Comparison of ENCODE assay signal across 28 cellular contexts in genomic region chr3:14772533-14773138, GRCh38. TPM values are rescaled to one million over a fixed set of nuclear protein-coding genes. Genes with fewer than 3 reads are reported as not detected.
DNase-seq lines count a peak whose midpoint lies in the region; ATAC-seq and TF ChIP-seq lines count a peak whose summit lies in the region.
"Had no signal": no experiment of that assay in that cellular context is flagged by ENCODE, and none has a peak within 500 bp of the region (broad histone marks: within the 10 kb centered on the region; RNA-seq: fewer than 3 reads in every experiment).

No MANE protein-coding gene starts in this region.

- H4K5ac ChIP-seq in mesendoderm (ENCODE audit: low read length): no peak overlapping the region

- no peak overlapping the region for H3K4me3 Mint-ChIP-seq in central memory CD8-positive, alpha-beta T cell
- H3K4me3 Mint-ChIP-seq in activated naive CD8-positive, alpha-beta T cell treated with anti-CD3 and anti-CD28 coated beads for 36 hours: no peak overlapping the region
- H3K4me3 Mint-ChIP-seq: activated CD4-positive, alpha-beta T cell treated with anti-CD3 and anti-CD28 coated beads, Interleukin-2, amount 10 ng/mL, durations not matched to agents 7 days and 5 days; neural progenitor cell had no signal

- WGBS in mesendoderm (ENCODE audit: extremely low coverage, insufficient coverage, low lambda C conversion rate): no CpG with 5 or more reads among the region's 16 CpGs

- H3K23ac ChIP-seq in mesendoderm (ENCODE audit: low read length): no peak overlapping the region

- no peak overlapping the region for H4K8ac ChIP-seq in mesendoderm (ENCODE audit: low read depth, low read length)

- no peaks in the 10 kb centered on the region for H3K27me3 ChIP-seq in right atrium auricular region
- H3K27me3 ChIP-seq in mesendoderm (ENCODE audit: insufficient read depth, low read length, poor library complexity): no peaks in the 10 kb centered on the region
- H3K27me3 ChIP-seq: BE2C, dorsolateral prefrontal cortex, gastroesophageal sphincter, neural progenitor cell, Peyer's patch had no signal

- no peak overlapping the region for H3K27ac Mint-ChIP-seq in central memory CD8-positive, alpha-beta T cell (ENCODE audit: low read depth)
- no peak overlapping the region for H3K27ac Mint-ChIP-seq in activated naive CD8-positive, alpha-beta T cell treated with anti-CD3 and anti-CD28 coated beads for 36 hours
- H3K27ac Mint-ChIP-seq: activated CD4-positive, alpha-beta T cell treated with anti-CD3 and anti-CD28 coated beads, Interleukin-2, amount 10 ng/mL, durations not matched to agents 7 days and 5 days; neural progenitor cell; progenitor cell of endocrine pancreas had no signal

- H2BK120ac ChIP-seq in mesendoderm (ENCODE audit: low read depth, low read length): no peak overlapping the region

- intact Hi-C loops in left cardiac atrium (cut with DNase I): no loop called here

- H3K36me3 Mint-ChIP-seq in central memory CD8-positive, alpha-beta T cell (ENCODE audit: insufficient read depth): no peaks in the 10 kb centered on the region
- no peaks in the 10 kb centered on the region for H3K36me3 Mint-ChIP-seq in activated naive CD8-positive, alpha-beta T cell treated with anti-CD3 and anti-CD28 coated beads for 36 hours
- H3K36me3 Mint-ChIP-seq: neural progenitor cell had no signal

- H3K36me3 ChIP-seq in right atrium auricular region: no peaks in the 10 kb centered on the region
- no peaks in the 10 kb centered on the region for H3K36me3 ChIP-seq in mesendoderm (ENCODE audit: control insufficient read depth, insufficient read depth, low read length)
- H3K36me3 ChIP-seq: BE2C, gastroesophageal sphincter, HAP-1, neural progenitor cell, Peyer's patch, WERI-Rb-1 had no signal

- ATAC-seq in left cardiac atrium (no peak), GM19452 (IDR thresholded peaks at IDR 0.05; ENCODE audit: unreplicated experiment) (no peak)
- no peak for ATAC-seq in central memory CD8-positive, alpha-beta T cell (replicated peaks; ENCODE audit: extremely low read depth, poor library complexity, severe bottlenecking)
- ATAC-seq: gastroesophageal sphincter had no signal

- no peak overlapping the region for H3K4ac ChIP-seq in mesendoderm (ENCODE audit: low read depth, low read length)

- no peak overlapping the region for H3K4me3 ChIP-seq in right atrium auricular region
- H3K4me3 ChIP-seq in mesendoderm (ENCODE audit: low read length): no peak overlapping the region
- H3K4me3 ChIP-seq: dorsolateral prefrontal cortex, gastroesophageal sphincter, HAP-1, neural progenitor cell, Peyer's patch had no signal

- H3K4me2 ChIP-seq in mesendoderm (ENCODE audit: low read length): no peak overlapping the region
- H3K4me2 ChIP-seq: neural progenitor cell had no signal

- H3K4me1 ChIP-seq in right atrium auricular region (no peaks in the 10 kb centered on the region), mesendoderm (ENCODE audit: control insufficient read depth, low read depth, low read length) (peaks cover 10% of the 10 kb centered on the region)
- H3K4me1 ChIP-seq: BE2C, gastroesophageal sphincter, HAP-1, neural progenitor cell, Peyer's patch had no signal

- no peaks in the 10 kb centered on the region for H3K79me2 ChIP-seq in mesendoderm (ENCODE audit: control insufficient read depth, insufficient read depth, low read length)

- H3K27me3 Mint-ChIP-seq in central memory CD8-positive, alpha-beta T cell: peaks cover 58% of the 10 kb centered on the region
- no peaks in the 10 kb centered on the region for H3K27me3 Mint-ChIP-seq in activated naive CD8-positive, alpha-beta T cell treated with anti-CD3 and anti-CD28 coated beads for 36 hours
- H3K27me3 Mint-ChIP-seq: activated CD4-positive, alpha-beta T cell treated with anti-CD3 and anti-CD28 coated beads, Interleukin-2, amount 10 ng/mL, durations not matched to agents 7 days and 5 days had no signal

- no peaks in the 10 kb centered on the region for H3K9me3 Mint-ChIP-seq in central memory CD8-positive, alpha-beta T cell
- no peaks in the 10 kb centered on the region for H3K9me3 Mint-ChIP-seq in activated naive CD8-positive, alpha-beta T cell treated with anti-CD3 and anti-CD28 coated beads for 36 hours
- H3K9me3 Mint-ChIP-seq: activated CD4-positive, alpha-beta T cell treated with anti-CD3 and anti-CD28 coated beads, Interleukin-2, amount 10 ng/mL, durations not matched to agents 7 days and 5 days; neural progenitor cell had no signal

- no peaks in the 10 kb centered on the region for H3K9me3 ChIP-seq in right atrium auricular region
- H3K9me3 ChIP-seq: BE2C, HAP-1, Peyer's patch had no signal

- H3K27ac ChIP-seq in right atrium auricular region (no peak overlapping the region), mesendoderm (ENCODE audit: low read depth, low read length) (no peak overlapping the region)
- H3K27ac ChIP-seq: dorsolateral prefrontal cortex, gastroesophageal sphincter, neural progenitor cell, Peyer's patch, WERI-Rb-1 had no signal

- H3K4me1 Mint-ChIP-seq in central memory CD8-positive, alpha-beta T cell: no peaks in the 10 kb centered on the region
- H3K4me1 Mint-ChIP-seq in activated naive CD8-positive, alpha-beta T cell treated with anti-CD3 and anti-CD28 coated beads for 36 hours: peaks cover 3% of the 10 kb centered on the region
- H3K4me1 Mint-ChIP-seq: activated CD4-positive, alpha-beta T cell treated with anti-CD3 and anti-CD28 coated beads, Interleukin-2, amount 10 ng/mL, durations not matched to agents 7 days and 5 days had no signal

- H2BK15ac ChIP-seq in mesendoderm (replicated peaks; ENCODE audit: low read depth): no peak overlapping the region

- peak overlapping the region; percentile 79 for H3K56ac ChIP-seq in mesendoderm (ENCODE audit: low read length)

- DNase-seq in right atrium auricular region (ENCODE audit: low spot score): peak; percentile 40
- no peak for DNase-seq in left cardiac atrium
- DNase-seq in central memory CD8-positive, alpha-beta T cell (ENCODE audit: low spot score in 2 of 2): peak; percentile 4 to 10
- DNase-seq in mesendoderm: no peak
- DNase-seq in NCI-H2227 treated with DMSO at 0.1 percent for 48 hours (lab: John Stamatoyannopoulos, UW): no peak
- DNase-seq in activated naive CD8-positive, alpha-beta T cell treated with anti-CD3 and anti-CD28 coated beads for 36 hours: no peak
- DNase-seq: ACHN; activated CD4-positive, alpha-beta T cell treated with anti-CD3 and anti-CD28 coated beads, Interleukin-2, amount 10 ng/mL, durations not matched to agents 7 days and 5 days; BE2C; COR-L47; hippocampal formation; IMR-90; NCI-H1092 treated with DMSO at 0.1 percent for 48 hours; NCI-H1930; NCI-H526 treated with DMSO at 0.1 percent for 48 hours; SIG-M5; stimulated activated CD4-positive, alpha-beta T cell treated with anti-CD3 and anti-CD28 coated beads, Interleukin-15, amount 100 ng/mL, for 24 hours; stimulated activated naive CD4-positive, alpha-beta T cell; SW 1271; T-helper 9 cell; WERI-Rb-1 had no signal

- no peak overlapping the region for H3K9ac ChIP-seq in mesendoderm (ENCODE audit: low read length)
- H3K9ac ChIP-seq: neural progenitor cell had no signal

- H2AK5ac ChIP-seq in mesendoderm (ENCODE audit: low read length): no peak overlapping the region

- no peak for TF ChIP-seq CTCF in right atrium auricular region (IDR thresholded peaks at IDR 0.05)

- no peak overlapping the region for H2BK5ac ChIP-seq in mesendoderm (ENCODE audit: low read length)

- no peaks in the 10 kb centered on the region for H3K79me1 ChIP-seq in mesendoderm (ENCODE audit: low read length)

- H3K18ac ChIP-seq in mesendoderm (ENCODE audit: low read length): no peak overlapping the region

RNA-seq across cellular contexts. Expression of gene FGD5, which starts 46.1 kb away (rescaled TPM):
- total RNA-seq in right atrium auricular region: 10 to 100 TPM in 1 of 2 donors, 1 to 10 TPM in 1; 9.6 to 18.8 TPM
- total RNA-seq in left cardiac atrium: 10 to 100 TPM; 19.3 to 28.7 TPM
- 7.1 TPM for polyA plus RNA-seq in mesendoderm (2013, experiment 1 of 2)
- 7.9 TPM for polyA plus RNA-seq in mesendoderm (2013, experiment 2 of 2)
- total RNA-seq in activated naive CD8-positive, alpha-beta T cell treated with anti-CD3 and anti-CD28 coated beads for 36 hours: under 1 TPM; 0.22 to 0.27 TPM
- total RNA-seq: IMR-90 had no signal
- polyA plus RNA-seq: IMR-90 had no signal

Comparison
In these comparisons a context has a peak if more than half of its experiments do, and no peak if none do; other contexts are left out.
1. DNase-seq: peak in right atrium auricular region (single experiment) and central memory CD8-positive, alpha-beta T cell (2 of 2); none in left cardiac atrium (single experiment), mesendoderm (single experiment), NCI-H2227 treated with DMSO at 0.1 percent for 48 hours (single experiment) and activated naive CD8-positive, alpha-beta T cell treated with anti-CD3 and anti-CD28 coated beads for 36 hours (single experiment).
2. RNA of gene FGD5, which starts 46.1 kb away (total RNA-seq): 19.3 to 28.7 TPM in left cardiac atrium and 9.6 to 18.8 TPM in right atrium auricular region; 0.22 to 0.27 TPM in activated naive CD8-positive, alpha-beta T cell treated with anti-CD3 and anti-CD28 coated beads for 36 hours; every median in the first group is over 4 times any median in the second.